7 cellular contexts compared by ENCODE assay signal in genomic region chr4:77193511-77194236, GRCh38.
A peak's percentile ranks its signal among the peaks of the same experiment; 100 is the strongest.
DNase-seq lines count a peak whose midpoint lies in the region; ATAC-seq and TF ChIP-seq lines count a peak whose summit lies in the region.

No MANE protein-coding gene starts in this region.

- peak; percentile 82 for DNase-seq in activated CD4-positive, alpha-beta T cell treated with anti-CD3 and anti-CD28 coated beads for 48 hours
- peak; percentile 36 to 39 for DNase-seq in erythroblast (lab: John Stamatoyannopoulos, UW)
- DNase-seq in stimulated activated CD4-positive, alpha-beta T cell treated with anti-CD3 and anti-CD28 coated beads, Interleukin-15, amount 100 ng/mL, for 1 hour (ENCODE audit: low read depth in 1 of 2, low spot score in 1 of 2) = peak; percentile 47 to 49
- DNase-seq in COLO668 (lab: John Stamatoyannopoulos, UW; ENCODE audit: unreplicated experiment) = no peak
- DNase-seq in NCI-H2227 treated with DMSO at 0.1 percent for 48 hours (lab: John Stamatoyannopoulos, UW) = no peak

- TF ChIP-seq POLR2A in erythroblast (IDR thresholded peaks at IDR 0.05; ENCODE audit: low read length) = peak; percentile 27

- ATAC-seq in GM19395 (IDR thresholded peaks at IDR 0.05; ENCODE audit: unreplicated experiment) = peak; percentile 89
- peak; percentile 91 for ATAC-seq in HG03442 (IDR thresholded peaks at IDR 0.05; ENCODE audit: unreplicated experiment)

Comparison
In these comparisons a context has a peak if more than half of its experiments do, and no peak if none do; other contexts are left out.
1. DNase-seq: peak in activated CD4-positive, alpha-beta T cell treated with anti-CD3 and anti-CD28 coated beads for 48 hours (single experiment), erythroblast (2 of 2) and stimulated activated CD4-positive, alpha-beta T cell treated with anti-CD3 and anti-CD28 coated beads, Interleukin-15, amount 100 ng/mL, for 1 hour (2 of 2); none in COLO668 (single experiment) and NCI-H2227 treated with DMSO at 0.1 percent for 48 hours (single experiment).